In the genomic region with DNA sequence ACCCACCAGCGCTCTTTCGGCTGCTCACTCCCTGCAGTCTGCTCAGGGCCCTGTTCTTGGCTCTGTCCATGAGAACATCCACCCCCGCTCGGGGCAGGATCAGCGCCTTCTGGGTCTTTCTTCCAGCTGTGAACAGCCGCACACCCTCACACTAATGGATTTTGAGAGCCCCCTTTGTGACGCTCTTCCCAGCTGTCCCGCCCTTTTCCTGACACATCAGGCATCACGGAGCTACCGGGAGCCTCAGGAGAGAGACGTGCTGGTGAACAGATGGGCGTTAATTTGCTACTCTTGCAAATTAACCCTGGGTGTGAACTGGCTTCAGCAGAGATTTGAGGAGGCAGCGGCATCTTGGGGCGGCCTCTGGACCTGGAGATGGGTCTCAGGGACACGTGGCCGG, we compare ENCODE assay signal across 14 cellular contexts.
"Had no signal": no experiment of that assay in that cellular context is flagged by ENCODE, and none has a peak within 500 bp of the region (broad histone marks: within the 10 kb centered on the region; RNA-seq: fewer than 3 reads in every experiment).

No MANE protein-coding gene starts in this region.

- H3K36me3 ChIP-seq: brain microvascular endothelial cell had no signal

- DNase-seq: activated CD4-positive, alpha-beta T cell treated with anti-CD3 and anti-CD28 coated beads for 1 hour; activated CD4-positive, alpha-beta T cell treated with anti-CD3 and anti-CD28 coated beads, Interleukin-2, amount 50 U/mL, for 4 hours; activated naive CD4-positive, alpha-beta T cell; activated naive CD8-positive, alpha-beta T cell treated with anti-CD3 and anti-CD28 coated beads, Interleukin-2, amount 10 ng/mL, durations not matched to agents 7 days and 5 days; activated T-cell treated with anti-CD3 and anti-CD28 coated beads for 4 hours; anterior cingulate cortex; brain microvascular endothelial cell; cerebellar nuclear complex; effector memory CD8-positive, alpha-beta T cell; stimulated activated CD4-positive, alpha-beta T cell treated with anti-CD3 and anti-CD28 coated beads, Interleukin-12 subunit alpha, Interleukin-12 subunit beta, amount 100 ng/mL, for 4 hours; T-cell; T-helper 9 cell had no signal

- H3K27ac ChIP-seq: brain microvascular endothelial cell, epithelial cell of prostate had no signal

- H3K4me1 Mint-ChIP-seq: activated naive CD8-positive, alpha-beta T cell treated with anti-CD3 and anti-CD28 coated beads, Interleukin-2, amount 10 ng/mL, durations not matched to agents 7 days and 5 days; stimulated activated effector memory CD8-positive, alpha-beta T cell treated with anti-CD3 and anti-CD28 coated beads, Interleukin-12 subunit alpha, Interleukin-12 subunit beta, amount 100 ng/mL, for 72 hours; T-cell had no signal

- ATAC-seq: effector memory CD8-positive, alpha-beta T cell; stimulated activated effector memory CD8-positive, alpha-beta T cell treated with anti-CD3 and anti-CD28 coated beads, Interleukin-12 subunit alpha, Interleukin-12 subunit beta, amount 100 ng/mL, for 72 hours; T-cell had no signal

- H3K9me3 Mint-ChIP-seq: activated naive CD8-positive, alpha-beta T cell treated with anti-CD3 and anti-CD28 coated beads, Interleukin-2, amount 10 ng/mL, durations not matched to agents 7 days and 5 days; effector memory CD8-positive, alpha-beta T cell; stimulated activated effector memory CD8-positive, alpha-beta T cell treated with anti-CD3 and anti-CD28 coated beads, Interleukin-12 subunit alpha, Interleukin-12 subunit beta, amount 100 ng/mL, for 72 hours; T-cell had no signal

- H3K27ac Mint-ChIP-seq: activated naive CD8-positive, alpha-beta T cell treated with anti-CD3 and anti-CD28 coated beads, Interleukin-2, amount 10 ng/mL, durations not matched to agents 7 days and 5 days; effector memory CD8-positive, alpha-beta T cell; stimulated activated effector memory CD8-positive, alpha-beta T cell treated with anti-CD3 and anti-CD28 coated beads, Interleukin-12 subunit alpha, Interleukin-12 subunit beta, amount 100 ng/mL, for 72 hours; T-cell had no signal

- H3K36me3 Mint-ChIP-seq: activated naive CD8-positive, alpha-beta T cell treated with anti-CD3 and anti-CD28 coated beads, Interleukin-2, amount 10 ng/mL, durations not matched to agents 7 days and 5 days; stimulated activated effector memory CD8-positive, alpha-beta T cell treated with anti-CD3 and anti-CD28 coated beads, Interleukin-12 subunit alpha, Interleukin-12 subunit beta, amount 100 ng/mL, for 72 hours; T-cell had no signal

- H3K27me3 ChIP-seq: brain microvascular endothelial cell had no signal

- H3K4me3 Mint-ChIP-seq: activated naive CD8-positive, alpha-beta T cell treated with anti-CD3 and anti-CD28 coated beads, Interleukin-2, amount 10 ng/mL, durations not matched to agents 7 days and 5 days; effector memory CD8-positive, alpha-beta T cell; stimulated activated effector memory CD8-positive, alpha-beta T cell treated with anti-CD3 and anti-CD28 coated beads, Interleukin-12 subunit alpha, Interleukin-12 subunit beta, amount 100 ng/mL, for 72 hours; T-cell had no signal
